1 cellular context compared by ENCODE assay signal in genomic region chr7:106281919-106282318, GRCh38.
TF ChIP-seq lines count a peak whose summit lies in the region.

No MANE protein-coding gene starts in this region.

TF ChIP-seq in endothelial cell of umbilical vein, 7 proteins besides CTCF, POLR2A, EP300 and RAD21:
- TF ChIP-seq MAX (IDR thresholded peaks at IDR 0.05; ENCODE audit: insufficient read depth, insufficient read length) (no peak), POLR2AphosphoS5 (IDR thresholded peaks at IDR 0.05; ENCODE audit: insufficient read depth, low read depth, low read length) (no peak), MYC (IDR thresholded peaks at IDR 0.05; ENCODE audit: low read depth, low read length) (no peak), JUN (IDR thresholded peaks at IDR 0.05; ENCODE audit: borderline replicate concordance, insufficient read depth, insufficient read length, low read depth) (no peak), FOS (IDR thresholded peaks at IDR 0.05; ENCODE audit: borderline replicate concordance, insufficient read depth, low read length) (no peak), EZH2 (IDR thresholded peaks at IDR 0.05; ENCODE audit: borderline replicate concordance, low read depth, low read length, severe bottlenecking) (no peak), GATA2 (IDR thresholded peaks at IDR 0.05; ENCODE audit: insufficient read depth, insufficient read length, low read depth, low read length) (no peak)
